In the genomic region with DNA sequence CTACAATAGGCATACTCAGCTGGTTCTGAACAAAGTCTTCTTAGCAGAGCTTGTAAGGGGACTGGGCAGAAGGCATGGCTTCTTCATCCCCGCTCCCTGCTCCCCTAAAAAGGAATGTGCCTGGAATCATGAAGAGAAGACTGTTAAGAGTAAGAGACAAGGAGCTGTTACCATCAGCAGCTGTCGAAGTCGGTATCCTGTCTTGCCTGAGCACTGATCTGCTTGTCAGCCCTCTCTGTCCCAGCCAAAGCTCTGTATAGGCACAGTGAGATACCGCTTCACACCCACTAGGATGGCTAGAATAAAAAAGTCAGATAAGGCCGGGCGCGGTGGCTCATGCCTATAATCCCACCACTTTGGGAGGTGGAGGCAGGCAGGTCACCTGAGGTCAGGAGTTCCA, we compare ENCODE assay signal across 19 cellular contexts.
"Had no signal": no experiment of that assay in that cellular context is flagged by ENCODE, and none has a peak within 500 bp of the region (broad histone marks: within the 10 kb centered on the region; RNA-seq: fewer than 3 reads in every experiment).

No MANE protein-coding gene starts in this region.

- DNase-seq: activated CD4-positive, alpha-beta memory T cell treated with anti-CD3 and anti-CD28 coated beads, Interleukin-2, amount 10 ng/mL, durations not matched to agents 7 days and 5 days; activated CD4-positive, alpha-beta T cell treated with anti-CD3 and anti-CD28 coated beads, Interleukin-2, amount 10 ng/mL, durations not matched to agents 24 days and 14 days; activated CD8-positive, alpha-beta memory T cell treated with anti-CD3 and anti-CD28 coated beads, Interleukin-2, amount 10 ng/mL, durations not matched to agents 7 days and 5 days; activated T-cell treated with anti-CD3 and anti-CD28 coated beads for 4 hours; aorta; central memory CD4-positive, alpha-beta T cell; dermis blood vessel endothelial cell; effector CD8-positive, alpha-beta T cell; foreskin melanocyte; glutamatergic neuron; left colon; lower lobe of right lung; natural killer cell; stimulated activated CD4-positive, alpha-beta T cell treated with anti-CD3 and anti-CD28 coated beads, Interleukin-1b, Interleukin-23, amount 100 ng/mL, for 48 hours; substantia nigra; T-helper 2 cell; thyroid gland had no signal

- H3K4me3 ChIP-seq: lower lobe of right lung, thyroid gland had no signal

- H3K27me3 ChIP-seq: thyroid gland had no signal

- H3K9me3 ChIP-seq: lower lobe of right lung, thyroid gland had no signal

- H3K36me3 ChIP-seq: lower lobe of right lung, thyroid gland had no signal

- H3K27ac ChIP-seq: lower lobe of right lung had no signal

- ATAC-seq: activated CD8-positive, alpha-beta memory T cell treated with anti-CD3 and anti-CD28 coated beads, Interleukin-2, amount 10 ng/mL, durations not matched to agents 7 days and 5 days; activated naive CD4-positive, alpha-beta T cell treated with anti-CD3 and anti-CD28 coated beads, Interleukin-2, amount 50 U/mL, for 72 hours; esophagus mucosa; left colon; lower lobe of right lung; natural killer cell had no signal
